Comparison of ENCODE assay signal across 13 cellular contexts in genomic region chr1:162724583-162725120, GRCh38.
"Had no signal": no experiment of that assay in that cellular context is flagged by ENCODE, and none has a peak within 500 bp of the region (broad histone marks: within the 10 kb centered on the region; RNA-seq: fewer than 3 reads in every experiment).

No MANE protein-coding gene starts in this region.

- H3K9me3 ChIP-seq: mucosa of descending colon, transverse colon had no signal

- H3K4me2 ChIP-seq: hepatocyte had no signal

- H3K4me3 ChIP-seq: cardiac muscle cell, hepatocyte, mucosa of descending colon, transverse colon had no signal

- H3K27ac ChIP-seq: cardiac muscle cell, epithelial cell of prostate, hepatocyte had no signal

- DNase-seq: activated B cell treated with CpG ODN at 0.5 μM for 24 hours; activated CD4-positive, alpha-beta T cell treated with anti-CD3 and anti-CD28 coated beads for 48 hours; activated naive CD4-positive, alpha-beta T cell; islet precursor cell; mucosa of descending colon; naive thymus-derived CD4-positive, alpha-beta T cell; stimulated activated CD4-positive, alpha-beta T cell treated with anti-CD3 and anti-CD28 coated beads, Interleukin-2, amount 100 ng/mL, for 48 hours; stimulated activated naive B cell treated with anti-CD40 and anti-IgM and Interleukin-4, amounts not matched to agents 10 μg/mL and 1 μg/mL and 100 μg/mL, for 72 hours; T-helper 17 cell; transverse colon had no signal

- H3K36me3 ChIP-seq: cardiac muscle cell, transverse colon had no signal

- ATAC-seq: mucosa of descending colon; naive thymus-derived CD4-positive, alpha-beta T cell; stimulated activated naive B cell treated with anti-CD40 and anti-IgM and Interleukin-4, amounts not matched to agents 10 μg/mL and 1 μg/mL and 100 μg/mL, for 72 hours; T-helper 17 cell had no signal

- H3K79me2 ChIP-seq: hepatocyte had no signal

- H3K27me3 ChIP-seq: cardiac muscle cell, hepatocyte, transverse colon had no signal

- H2AFZ ChIP-seq: hepatocyte had no signal
